9 cellular contexts compared by ENCODE assay signal in genomic region chr3:149489060-149489690, GRCh38.
DNase-seq lines count a peak whose midpoint lies in the region; ATAC-seq and TF ChIP-seq lines count a peak whose summit lies in the region.
"Had no signal": no experiment of that assay in that cellular context is flagged by ENCODE, and none has a peak within 500 bp of the region (broad histone marks: within the 10 kb centered on the region; RNA-seq: fewer than 3 reads in every experiment).

No MANE protein-coding gene starts in this region.

- H4K20me1 ChIP-seq in Loucy (ENCODE audit: insufficient read depth, low read length, poor library complexity, severe bottlenecking): no peaks in the 10 kb centered on the region

- H3K36me3 ChIP-seq in Loucy (ENCODE audit: insufficient read depth, low read length): no peaks in the 10 kb centered on the region

- H3K9me3 ChIP-seq in Loucy (ENCODE audit: insufficient read depth, low read depth, low read length): no peaks in the 10 kb centered on the region

- no peak overlapping the region for H3K4me2 ChIP-seq in Loucy (ENCODE audit: low read depth, low read length, poor library complexity, severe bottlenecking)

- H3K9me2 ChIP-seq in Loucy (replicated peaks; ENCODE audit: low read depth, low read length): no peaks in the 10 kb centered on the region

- no peaks in the 10 kb centered on the region for H3K27me3 ChIP-seq in Loucy (ENCODE audit: insufficient read depth, low read length, poor library complexity, severe bottlenecking)

- no peak for ATAC-seq in HG03378 (IDR thresholded peaks at IDR 0.05; ENCODE audit: unreplicated experiment)

- H3K4me3 ChIP-seq in Loucy (ENCODE audit: low read length, poor library complexity, severe bottlenecking) (no peak overlapping the region), choroid plexus epithelial cell (ENCODE audit: low read depth, low read length) (no peak overlapping the region), retinal pigment epithelial cell (ENCODE audit: low read length) (no peak overlapping the region)

- TF ChIP-seq CTCF in Loucy (conservative IDR thresholded peaks at IDR 0.05; ENCODE audit: low read length) (peak; percentile 77), choroid plexus epithelial cell (conservative IDR thresholded peaks at IDR 0.05; ENCODE audit: low read depth, low read length) (peak; percentile 85), retinal pigment epithelial cell (conservative IDR thresholded peaks at IDR 0.05; ENCODE audit: low read depth, low read length) (peak; percentile 69)

- H3K4me1 ChIP-seq in Loucy (ENCODE audit: insufficient read depth, low read length, poor library complexity, severe bottlenecking): no peaks in the 10 kb centered on the region

- no peak overlapping the region for H3K9ac ChIP-seq in Loucy (ENCODE audit: low read depth, low read length, poor library complexity, severe bottlenecking)

- H3F3A ChIP-seq in Loucy (ENCODE audit: low read depth): no peaks in the 10 kb centered on the region

- DNase-seq in SIG-M5 treated with dmso at 0.1 percent for 504 hours (lab: John Stamatoyannopoulos, UW; ENCODE audit: unreplicated experiment): peak; percentile 18
- no peak for DNase-seq in SIG-M5 (lab: John Stamatoyannopoulos, UW)
- DNase-seq in choroid plexus epithelial cell (ENCODE audit: low read depth): peak; percentile 47
- no peak for DNase-seq in retinal pigment epithelial cell (ENCODE audit: low read depth)
- DNase-seq in dedifferentiated amniotic fluid mesenchymal stem cell (ENCODE audit: extremely low spot score): no peak
- DNase-seq in NCI-H510A (lab: John Stamatoyannopoulos, UW): no peak
- DNase-seq: GF-D8 had no signal

- H2AFZ ChIP-seq in Loucy (ENCODE audit: low read length): no peak overlapping the region

- no peaks in the 10 kb centered on the region for H3K79me2 ChIP-seq in Loucy (ENCODE audit: insufficient read depth, low read length)

Comparison
In these comparisons a context has a peak if more than half of its experiments do, and no peak if none do; other contexts are left out.
1. DNase-seq: peak in SIG-M5 treated with dmso at 0.1 percent for 504 hours (single experiment) and choroid plexus epithelial cell (single experiment); none in SIG-M5 (single experiment), retinal pigment epithelial cell (single experiment), dedifferentiated amniotic fluid mesenchymal stem cell (single experiment) and NCI-H510A (single experiment).
2. Peak in every context shown above with its lines, with median percentiles within 50 percentile points of each other: CTCF ChIP-seq.